In the genomic region with DNA sequence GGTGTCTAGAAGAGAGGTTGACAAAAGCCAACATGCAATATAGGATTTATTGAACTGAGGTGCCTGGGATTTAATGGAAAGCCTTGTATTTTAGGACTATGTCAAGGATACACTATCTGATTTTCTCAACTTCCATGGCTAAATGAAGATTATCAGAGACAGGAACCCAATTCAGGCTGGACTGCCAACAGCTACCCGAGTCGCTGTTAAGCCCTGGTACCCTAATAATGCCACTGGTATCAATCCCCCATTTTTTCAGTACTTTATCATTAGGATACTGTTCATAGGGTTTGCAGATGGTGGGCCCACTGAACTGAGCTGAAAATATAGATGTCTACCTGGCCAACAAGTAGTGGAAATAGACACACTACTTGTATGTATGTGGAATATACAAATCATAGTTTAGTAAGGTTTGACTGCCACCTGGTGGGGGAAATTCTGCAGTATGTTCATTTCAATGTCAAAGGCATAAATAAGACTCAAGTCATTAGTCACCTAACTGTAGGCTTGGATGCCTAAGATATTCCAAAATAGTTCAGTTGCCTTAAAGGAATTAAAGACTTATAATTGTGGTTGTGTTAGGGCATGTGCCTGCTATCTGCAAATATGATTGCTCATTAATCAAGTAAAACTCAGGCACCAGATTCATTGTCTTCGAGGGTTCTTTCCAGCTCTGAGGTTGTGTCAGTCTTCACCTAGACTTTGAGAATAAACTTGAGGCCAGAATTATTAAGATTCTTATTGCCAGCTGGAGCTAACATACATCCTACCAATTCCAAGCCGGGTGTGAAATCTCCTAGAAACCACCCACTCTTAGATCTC, we compare ENCODE assay signal across 10 cellular contexts. TPM values are rescaled to one million over a fixed set of nuclear protein-coding genes. Genes with fewer than 3 reads are reported as not detected.
DNase-seq lines count a peak whose midpoint lies in the region; ATAC-seq, FAIRE-seq and TF ChIP-seq lines count a peak whose summit lies in the region.
"Had no signal": no experiment of that assay in that cellular context is flagged by ENCODE, and none has a peak within 500 bp of the region (broad histone marks: within the 10 kb centered on the region; RNA-seq: fewer than 3 reads in every experiment).

No MANE protein-coding gene starts in this region.

- H3K27ac ChIP-seq in kidney (ENCODE audit: low read depth in 2 of 2, low read length in 2 of 2), result no peak overlapping the region

- no peaks in the 10 kb centered on the region for H3K9me3 Mint-ChIP-seq in brain
- H3K9me3 Mint-ChIP-seq: activated naive CD8-positive, alpha-beta T cell treated with anti-CD3 and anti-CD28 coated beads, Interleukin-2, amount 10 ng/mL, durations not matched to agents 7 days and 5 days had no signal

- H3K36me3 Mint-ChIP-seq in brain, result no peaks in the 10 kb centered on the region
- H3K36me3 Mint-ChIP-seq: activated naive CD8-positive, alpha-beta T cell treated with anti-CD3 and anti-CD28 coated beads, Interleukin-2, amount 10 ng/mL, durations not matched to agents 7 days and 5 days had no signal

- peaks cover 6% of the 10 kb centered on the region for H3K4me1 Mint-ChIP-seq in brain
- H3K4me1 Mint-ChIP-seq: activated naive CD8-positive, alpha-beta T cell treated with anti-CD3 and anti-CD28 coated beads, Interleukin-2, amount 10 ng/mL, durations not matched to agents 7 days and 5 days had no signal

- TF ChIP-seq CTCF in brain (conservative IDR thresholded peaks at IDR 0.05) (peak; percentile 75 to 78), kidney (IDR thresholded peaks at IDR 0.05; ENCODE audit: borderline replicate concordance, extremely low read depth, insufficient read depth) (peak; percentile 61)

- ATAC-seq in GM19468 (IDR thresholded peaks at IDR 0.05; ENCODE audit: extremely low read depth, unreplicated experiment) (peak; percentile 70), SK-N-SH treated with all-trans-retinoic acid at 6 μM for 48 hours (peak; percentile 94)

- H3K4me3 Mint-ChIP-seq in brain, result no peak overlapping the region
- H3K4me3 Mint-ChIP-seq: activated naive CD8-positive, alpha-beta T cell treated with anti-CD3 and anti-CD28 coated beads, Interleukin-2, amount 10 ng/mL, durations not matched to agents 7 days and 5 days had no signal

- peak; percentile 62 for DNase-seq in EL
- peak; percentile 30 for DNase-seq in HuH-7 (ENCODE audit: low spot score)
- DNase-seq in kidney, result no peak
- DNase-seq in stimulated activated CD4-positive, alpha-beta T cell treated with anti-CD3 and anti-CD28 coated beads, Interleukin-4, amount 100 ng/mL, for 1 hour, result peak; percentile 26
- DNase-seq in epidermal melanocyte (ENCODE audit: insufficient read length, low spot score), result no peak
- DNase-seq: activated naive CD8-positive, alpha-beta T cell treated with anti-CD3 and anti-CD28 coated beads, Interleukin-2, amount 10 ng/mL, durations not matched to agents 7 days and 5 days had no signal

- no peaks in the 10 kb centered on the region for H3K9me3 ChIP-seq in kidney (ENCODE audit: control insufficient read depth in 1 of 2, low read length in 2 of 2)

- no peaks in the 10 kb centered on the region for H3K27me3 Mint-ChIP-seq in brain

- H3K27ac Mint-ChIP-seq in brain, result no peak overlapping the region
- H3K27ac Mint-ChIP-seq: activated naive CD8-positive, alpha-beta T cell treated with anti-CD3 and anti-CD28 coated beads, Interleukin-2, amount 10 ng/mL, durations not matched to agents 7 days and 5 days had no signal

- no peak overlapping the region for H3K4me3 ChIP-seq in kidney (ENCODE audit: low read length in 2 of 2)

- H3K9ac ChIP-seq in kidney (ENCODE audit: low read length in 2 of 2), result no peak overlapping the region

- no peaks in the 10 kb centered on the region for H3K36me3 ChIP-seq in kidney (ENCODE audit: control insufficient read depth in 1 of 2, insufficient read depth in 2 of 2, low read length in 2 of 2)

- intact Hi-C loops in kidney (cut with DNase I), result no loop called here

- peak; percentile 79 for FAIRE-seq in kidney (lab: Jason Lieb, UNC)

- H3K4me1 ChIP-seq in kidney (ENCODE audit: control insufficient read depth in 1 of 2, insufficient read depth in 1 of 2, low read depth in 1 of 2, low read length in 2 of 2), result no peaks in the 10 kb centered on the region

TF ChIP-seq in SK-N-SH treated with all-trans-retinoic acid at 6 μM for 48 hours, 23 proteins besides CTCF, POLR2A, EP300 and RAD21:
- TF ChIP-seq, protein P1, sequence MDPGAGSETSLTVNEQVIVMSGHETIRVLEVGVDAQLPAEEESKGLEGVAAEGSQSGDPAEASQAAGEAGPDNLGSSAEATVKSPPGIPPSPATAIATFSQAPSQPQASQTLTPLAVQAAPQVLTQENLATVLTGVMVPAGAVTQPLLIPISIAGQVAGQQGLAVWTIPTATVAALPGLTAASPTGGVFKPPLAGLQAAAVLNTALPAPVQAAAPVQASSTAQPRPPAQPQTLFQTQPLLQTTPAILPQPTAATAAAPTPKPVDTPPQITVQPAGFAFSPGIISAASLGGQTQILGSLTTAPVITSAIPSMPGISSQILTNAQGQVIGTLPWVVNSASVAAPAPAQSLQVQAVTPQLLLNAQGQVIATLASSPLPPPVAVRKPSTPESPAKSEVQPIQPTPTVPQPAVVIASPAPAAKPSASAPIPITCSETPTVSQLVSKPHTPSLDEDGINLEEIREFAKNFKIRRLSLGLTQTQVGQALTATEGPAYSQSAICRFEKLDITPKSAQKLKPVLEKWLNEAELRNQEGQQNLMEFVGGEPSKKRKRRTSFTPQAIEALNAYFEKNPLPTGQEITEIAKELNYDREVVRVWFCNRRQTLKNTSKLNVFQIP (CRISPR knock-in tag; IDR thresholded peaks at IDR 0.05; ENCODE audit: borderline replicate concordance, low read depth), result no peak
- TF ChIP-seq ZFP3 (CRISPR knock-in tag; IDR thresholded peaks at IDR 0.05) (no peak), ARNTL (CRISPR knock-in tag; IDR thresholded peaks at IDR 0.05; ENCODE audit: borderline replicate concordance, low read depth) (no peak), BACH2 (CRISPR knock-in tag; IDR thresholded peaks at IDR 0.05; ENCODE audit: borderline replicate concordance) (no peak), ESRRG (CRISPR knock-in tag; IDR thresholded peaks at IDR 0.05) (no peak), OSR1 (CRISPR knock-in tag; IDR thresholded peaks at IDR 0.05) (no peak)
- TF ChIP-seq, protein P2, sequence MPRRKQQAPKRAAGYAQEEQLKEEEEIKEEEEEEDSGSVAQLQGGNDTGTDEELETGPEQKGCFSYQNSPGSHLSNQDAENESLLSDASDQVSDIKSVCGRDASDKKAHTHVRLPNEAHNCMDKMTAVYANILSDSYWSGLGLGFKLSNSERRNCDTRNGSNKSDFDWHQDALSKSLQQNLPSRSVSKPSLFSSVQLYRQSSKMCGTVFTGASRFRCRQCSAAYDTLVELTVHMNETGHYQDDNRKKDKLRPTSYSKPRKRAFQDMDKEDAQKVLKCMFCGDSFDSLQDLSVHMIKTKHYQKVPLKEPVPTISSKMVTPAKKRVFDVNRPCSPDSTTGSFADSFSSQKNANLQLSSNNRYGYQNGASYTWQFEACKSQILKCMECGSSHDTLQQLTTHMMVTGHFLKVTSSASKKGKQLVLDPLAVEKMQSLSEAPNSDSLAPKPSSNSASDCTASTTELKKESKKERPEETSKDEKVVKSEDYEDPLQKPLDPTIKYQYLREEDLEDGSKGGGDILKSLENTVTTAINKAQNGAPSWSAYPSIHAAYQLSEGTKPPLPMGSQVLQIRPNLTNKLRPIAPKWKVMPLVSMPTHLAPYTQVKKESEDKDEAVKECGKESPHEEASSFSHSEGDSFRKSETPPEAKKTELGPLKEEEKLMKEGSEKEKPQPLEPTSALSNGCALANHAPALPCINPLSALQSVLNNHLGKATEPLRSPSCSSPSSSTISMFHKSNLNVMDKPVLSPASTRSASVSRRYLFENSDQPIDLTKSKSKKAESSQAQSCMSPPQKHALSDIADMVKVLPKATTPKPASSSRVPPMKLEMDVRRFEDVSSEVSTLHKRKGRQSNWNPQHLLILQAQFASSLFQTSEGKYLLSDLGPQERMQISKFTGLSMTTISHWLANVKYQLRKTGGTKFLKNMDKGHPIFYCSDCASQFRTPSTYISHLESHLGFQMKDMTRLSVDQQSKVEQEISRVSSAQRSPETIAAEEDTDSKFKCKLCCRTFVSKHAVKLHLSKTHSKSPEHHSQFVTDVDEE (CRISPR knock-in tag; IDR thresholded peaks at IDR 0.05), result no peak

RNA-seq across cellular contexts. Expression of a gene that starts 34.1 kb away (rescaled TPM):
- polyA plus RNA-seq in brain (ENCODE audit: insufficient read depth, low read depth, low replicate concordance), result not detected
- not detected for total RNA-seq in kidney
- not detected for polyA plus RNA-seq in kidney (ENCODE audit: insufficient read depth, low read depth, low replicate concordance)
- total RNA-seq: activated naive CD8-positive, alpha-beta T cell treated with anti-CD3 and anti-CD28 coated beads, Interleukin-2, amount 10 ng/mL, durations not matched to agents 7 days and 5 days had no signal
- polyA plus RNA-seq: thymus had no signal

Comparison
In these comparisons a context has a peak if more than half of its experiments do, and no peak if none do; other contexts are left out.
1. DNase-seq: peak in EL (single experiment), HuH-7 (single experiment) and stimulated activated CD4-positive, alpha-beta T cell treated with anti-CD3 and anti-CD28 coated beads, Interleukin-4, amount 100 ng/mL, for 1 hour (single experiment); none in kidney (single experiment) and epidermal melanocyte (single experiment).